9 cellular contexts compared by ENCODE assay signal in genomic region chr9:97954550-97954989, GRCh38. TPM values are rescaled to one million over a fixed set of nuclear protein-coding genes. Genes with fewer than 3 reads are reported as not detected.
DNase-seq lines count a peak whose midpoint lies in the region; ATAC-seq, FAIRE-seq and TF ChIP-seq lines count a peak whose summit lies in the region.
"Had no signal": no experiment of that assay in that cellular context is flagged by ENCODE, and none has a peak within 500 bp of the region (broad histone marks: within the 10 kb centered on the region; RNA-seq: fewer than 3 reads in every experiment).

No MANE protein-coding gene starts in this region.

- TF ChIP-seq POLR2A in endothelial cell of umbilical vein (IDR thresholded peaks at IDR 0.05; ENCODE audit: low read depth, low read length) = no peak

- peak; percentile 4 for DNase-seq in NCI-H2227 (lab: John Stamatoyannopoulos, UW; ENCODE audit: unreplicated experiment)
- no peak for DNase-seq in NCI-H2227 treated with DMSO at 0.1 percent for 48 hours (lab: John Stamatoyannopoulos, UW)
- peak; percentile 42 for DNase-seq in NCI-H526 treated with DMSO at 0.1 percent for 48 hours (lab: John Stamatoyannopoulos, UW)
- DNase-seq in activated CD4-positive, alpha-beta T cell treated with anti-CD3 and anti-CD28 coated beads, Interleukin-2, amount 50 U/mL, for 4 hours = peak; percentile 44 to 45
- peak; percentile 21 for DNase-seq in endothelial cell of umbilical vein (ENCODE audit: low read depth, low spot score)

- H2AFZ ChIP-seq in endothelial cell of umbilical vein (ENCODE audit: low read depth, low read length) (no peak overlapping the region), parathyroid adenoma (no peak overlapping the region)

- BruUV-seq in endothelial cell of umbilical vein (replicated peaks; lab: Mats Ljungman, UMichigan) = no TSS peak

- no peak overlapping the region for H3K4me2 ChIP-seq in endothelial cell of umbilical vein (ENCODE audit: insufficient read depth, low read length)
- H3K4me2 ChIP-seq in parathyroid adenoma (ENCODE audit: low read length) = no peak overlapping the region

- intact Hi-C loops in endothelial cell of umbilical vein (cut with micrococcal nuclease) = loop anchor here (1.0 kb wide), 2 partner anchors 31 to 244 kb away; no protein-coding TSS in a partner anchor

- no peaks in the 10 kb centered on the region for H4K20me1 ChIP-seq in endothelial cell of umbilical vein (replicated peaks; ENCODE audit: control insufficient read depth, extremely low read depth, insufficient read depth, low read length)

- dilution Hi-C loops in endothelial cell of umbilical vein (cut with MboI; ENCODE audit: extremely low pct_ligation_motif_present, low sequenced_read_pairs) = no loop called here

- no peak overlapping the region for H3K27ac ChIP-seq in endothelial cell of umbilical vein (ENCODE audit: insufficient read depth, low read depth, low read length)
- H3K27ac ChIP-seq in parathyroid adenoma = no peak overlapping the region
- H3K27ac ChIP-seq: epithelial cell of prostate had no signal

- no peaks in the 10 kb centered on the region for H3K4me1 ChIP-seq in endothelial cell of umbilical vein (ENCODE audit: control insufficient read depth, extremely low read depth, insufficient read depth, low read length)
- H3K4me1 ChIP-seq in parathyroid adenoma = no peaks in the 10 kb centered on the region

- POLR2A ChIA-PET in endothelial cell of umbilical vein (lab: Charles Lee) = no interaction called here

- H3K4me3 ChIP-seq in endothelial cell of umbilical vein (replicated peaks in 1 of 3; ENCODE audit: insufficient read depth in 1 of 3, low read depth in 1 of 3, low read length in 3 of 3) (no peak overlapping the region), parathyroid adenoma (ENCODE audit: low read depth, low read length) (no peak overlapping the region)

- CTCF ChIA-PET in endothelial cell of umbilical vein (lab: Charles Lee) = interaction anchor here (0.9 kb wide), 1 partner anchor 10 kb away, joined by 3 read pairs; no protein-coding TSS in a partner anchor

- H3K36me3 ChIP-seq in endothelial cell of umbilical vein (ENCODE audit: control insufficient read depth in 2 of 2, extremely low read depth in 1 of 2, insufficient read depth in 2 of 2, low read length in 2 of 2) = no peaks in the 10 kb centered on the region
- no peaks in the 10 kb centered on the region for H3K36me3 ChIP-seq in parathyroid adenoma (ENCODE audit: control insufficient read depth, insufficient read depth, low read length)

- no peaks in the 10 kb centered on the region for H3K9me1 ChIP-seq in endothelial cell of umbilical vein (replicated peaks; ENCODE audit: control insufficient read depth, extremely low read depth, insufficient read depth, low read length)

- H3K79me2 ChIP-seq in endothelial cell of umbilical vein (ENCODE audit: control insufficient read depth, insufficient read depth, low read length) (no peaks in the 10 kb centered on the region), parathyroid adenoma (no peaks in the 10 kb centered on the region)

- ATAC-seq in HG02870 (IDR thresholded peaks at IDR 0.05; ENCODE audit: unreplicated experiment) (peak; percentile 68), HG03565 (IDR thresholded peaks at IDR 0.05; ENCODE audit: unreplicated experiment) (no peak)

- TF ChIP-seq CTCF in endothelial cell of umbilical vein (IDR thresholded peaks at IDR 0.05; ENCODE audit: extremely low read depth in 1 of 2, insufficient read depth in 1 of 2, low read depth in 1 of 2, low read length in 2 of 2) (peak; percentile 37 to 58), parathyroid adenoma (IDR thresholded peaks at IDR 0.05) (peak; percentile 45)

- peak; percentile 75 for FAIRE-seq in endothelial cell of umbilical vein (lab: Jason Lieb, UNC)

- H3K9me3 ChIP-seq in endothelial cell of umbilical vein (replicated peaks; ENCODE audit: control insufficient read depth, insufficient read depth, low read length) (no peaks in the 10 kb centered on the region), parathyroid adenoma (ENCODE audit: control insufficient read depth, low read length) (no peaks in the 10 kb centered on the region)

- H3K9ac ChIP-seq in endothelial cell of umbilical vein (replicated peaks; ENCODE audit: extremely low read depth, insufficient read depth, low read length) (no peak overlapping the region), parathyroid adenoma (no peak overlapping the region)

- H3K27me3 ChIP-seq in endothelial cell of umbilical vein (ENCODE audit: control insufficient read depth in 2 of 2, insufficient read depth in 2 of 2, low read length in 2 of 2) (peaks cover 2 to 3% of the 10 kb centered on the region in 2 experiments), parathyroid adenoma (ENCODE audit: control insufficient read depth, insufficient read depth, low read length) (no peaks in the 10 kb centered on the region)

TF ChIP-seq in endothelial cell of umbilical vein, 7 proteins besides CTCF, POLR2A, EP300 and RAD21:
- TF ChIP-seq FOS (IDR thresholded peaks at IDR 0.05; ENCODE audit: borderline replicate concordance, insufficient read depth, low read length) (no peak), EZH2 (IDR thresholded peaks at IDR 0.05; ENCODE audit: borderline replicate concordance, low read depth, low read length, severe bottlenecking) (no peak), JUN (IDR thresholded peaks at IDR 0.05; ENCODE audit: borderline replicate concordance, insufficient read depth, insufficient read length, low read depth) (no peak)

RNA-seq across cellular contexts. Expression of gene HEMGN, which starts 16.6 kb away (rescaled TPM):
- not detected in 2 replicates for total RNA-seq in endothelial cell of umbilical vein
- polyA plus RNA-seq in endothelial cell of umbilical vein = not detected in 2 replicates
- not detected in 2 replicates for polyA plus RNA-seq in endothelial cell of umbilical vein (2011; cell fraction: cytosol; rRNA removed)
- polyA plus RNA-seq in endothelial cell of umbilical vein (2011; cell fraction: nucleus; rRNA removed) = not detected in 2 replicates
- polyA plus RNA-seq in endothelial cell of umbilical vein (2012) = not detected in 2 replicates
- 0.15 and 0.68 TPM in 2 replicates for polyA minus RNA-seq in endothelial cell of umbilical vein
- polyA minus RNA-seq in endothelial cell of umbilical vein (2011; cell fraction: cytosol; rRNA and poly(A)+ RNA removed) = not detected
- polyA minus RNA-seq in endothelial cell of umbilical vein (2011; cell fraction: nucleus; rRNA and poly(A)+ RNA removed) = not detected in 2 replicates

RNA-seq across cellular contexts. Expression of gene ANP32B, which starts 28.6 kb away (rescaled TPM):
- 152 and 173 TPM in 2 replicates for total RNA-seq in endothelial cell of umbilical vein
- polyA plus RNA-seq in endothelial cell of umbilical vein = 5.9 and 13.9 TPM in 2 replicates
- 46.4 and 47.0 TPM in 2 replicates for polyA plus RNA-seq in endothelial cell of umbilical vein (2011; cell fraction: cytosol; rRNA removed)
- 20.7 and 29.1 TPM in 2 replicates for polyA plus RNA-seq in endothelial cell of umbilical vein (2011; cell fraction: nucleus; rRNA removed)
- polyA plus RNA-seq in endothelial cell of umbilical vein (2012) = 165 and 251 TPM in 2 replicates
- polyA minus RNA-seq in endothelial cell of umbilical vein = 12.8 and 21.7 TPM in 2 replicates
- 47.4 TPM for polyA minus RNA-seq in endothelial cell of umbilical vein (2011; cell fraction: cytosol; rRNA and poly(A)+ RNA removed)
- polyA minus RNA-seq in endothelial cell of umbilical vein (2011; cell fraction: nucleus; rRNA and poly(A)+ RNA removed) = 17.1 and 20.9 TPM in 2 replicates

RNA-seq across cellular contexts. Expression of gene TRMO, which starts 32.3 kb away (rescaled TPM):
- total RNA-seq in endothelial cell of umbilical vein = 10.1 and 10.9 TPM in 2 replicates
- polyA plus RNA-seq in endothelial cell of umbilical vein = 10.1 and 11.9 TPM in 2 replicates
- 12.2 and 12.6 TPM in 2 replicates for polyA plus RNA-seq in endothelial cell of umbilical vein (2011; cell fraction: cytosol; rRNA removed)
- polyA plus RNA-seq in endothelial cell of umbilical vein (2011; cell fraction: nucleus; rRNA removed) = 23.9 and 26.1 TPM in 2 replicates
- polyA plus RNA-seq in endothelial cell of umbilical vein (2012) = 7.7 and 11.0 TPM in 2 replicates
- polyA minus RNA-seq in endothelial cell of umbilical vein = 13.1 and 18.7 TPM in 2 replicates
- polyA minus RNA-seq in endothelial cell of umbilical vein (2011; cell fraction: cytosol; rRNA and poly(A)+ RNA removed) = 13.0 TPM
- polyA minus RNA-seq in endothelial cell of umbilical vein (2011; cell fraction: nucleus; rRNA and poly(A)+ RNA removed) = 18.3 and 20.9 TPM in 2 replicates
